7 cellular contexts compared by ENCODE assay signal in genomic region chr5:14035859-14036440, GRCh38.
A peak's percentile ranks its signal among the peaks of the same experiment; 100 is the strongest.
DNase-seq lines count a peak whose midpoint lies in the region; ATAC-seq and TF ChIP-seq lines count a peak whose summit lies in the region.

No MANE protein-coding gene starts in this region.

- no peaks in the 10 kb centered on the region for H3K9me3 ChIP-seq in lung (ENCODE audit: control insufficient read depth in 2 of 2, insufficient read depth in 1 of 2, low read length in 1 of 2)

- H3K27ac ChIP-seq in coronary artery = peak overlapping the region; percentile 51 to 54
- H3K27ac ChIP-seq in lung (ENCODE audit: low read depth in 1 of 2, low read length in 1 of 2) = peak overlapping the region; percentile 35 to 85

- H3K4me3 ChIP-seq in coronary artery (peak overlapping the region; percentile 46), lung (no peak overlapping the region)

- H3K4me1 ChIP-seq in lung (ENCODE audit: control insufficient read depth in 2 of 2, insufficient read depth in 2 of 2, low read length in 2 of 2) = peaks cover 7 to 14% of the 10 kb centered on the region in 2 donors

- H3K36me3 ChIP-seq in lung (ENCODE audit: control insufficient read depth in 2 of 2, insufficient read depth in 2 of 2, low read length in 2 of 2) = no peaks in the 10 kb centered on the region

- TF ChIP-seq CTCF in coronary artery (IDR thresholded peaks at IDR 0.05) (no peak), lung (IDR thresholded peaks at IDR 0.05; ENCODE audit: control extremely low read depth, extremely low read depth) (no peak)

- DNase-seq in NCI-H2196 (lab: John Stamatoyannopoulos, UW; ENCODE audit: unreplicated experiment) (peak; percentile 60), coronary artery (ENCODE audit: low spot score) (no peak), lung (ENCODE audit: low spot score) (peak; percentile 52), NCI-H1105 (lab: John Stamatoyannopoulos, UW) (no peak)
- no peak for DNase-seq in central memory CD4-positive, alpha-beta T cell

- ATAC-seq in GM21360 (IDR thresholded peaks at IDR 0.05; ENCODE audit: unreplicated experiment) = peak; percentile 64
- ATAC-seq in lung (ENCODE audit: insufficient read depth, low FRiP score) = peak; percentile 76
- ATAC-seq in GM19452 (IDR thresholded peaks at IDR 0.05; ENCODE audit: unreplicated experiment) = no peak

- WGBS in lung, 2 donors = 5 to 9% methylated on average over 9 of the region's 9 CpGs

- no peaks in the 10 kb centered on the region for H3K27me3 ChIP-seq in lung (ENCODE audit: control insufficient read depth, insufficient read depth)

Comparison
In these comparisons a context has a peak if more than half of its experiments do, and no peak if none do; other contexts are left out.
1. DNase-seq: peak in NCI-H2196 (single experiment) and lung (single experiment); none in coronary artery (single experiment), NCI-H1105 (single experiment) and central memory CD4-positive, alpha-beta T cell (single experiment).